ENCODE assay signal across 8 cellular contexts in the genomic region with DNA sequence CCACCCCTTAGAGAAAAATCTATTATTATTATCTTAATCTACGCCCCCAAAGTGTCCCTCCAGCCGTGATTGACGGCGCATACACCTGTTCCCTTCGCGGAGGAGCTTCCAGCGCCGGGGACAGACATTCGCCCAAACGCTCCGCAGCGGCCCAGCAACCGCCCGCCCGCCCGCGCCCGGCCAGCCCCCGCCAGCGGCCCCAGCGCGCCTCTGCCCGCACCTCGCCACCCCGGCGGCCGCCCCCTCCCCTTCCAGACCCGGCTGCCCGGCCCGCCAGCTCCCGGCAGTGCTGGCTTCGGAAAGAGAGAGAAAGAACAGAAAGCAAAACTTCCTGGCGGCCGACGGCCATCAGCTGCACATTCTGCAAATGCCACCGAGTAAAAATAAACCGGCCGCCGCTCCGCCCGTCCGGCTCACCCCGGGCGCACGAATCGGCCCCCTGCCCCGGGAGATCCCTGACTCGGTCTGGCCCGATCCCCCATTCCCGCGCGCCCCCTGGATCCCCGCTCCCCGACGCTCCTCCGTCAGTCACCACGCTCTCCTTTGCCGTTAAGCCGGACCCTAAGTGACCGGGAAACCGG. TPM values are rescaled to one million over a fixed set of nuclear protein-coding genes. Genes with fewer than 3 reads are reported as not detected.
A peak's percentile ranks its signal among the peaks of the same experiment; 100 is the strongest.
DNase-seq lines count a peak whose midpoint lies in the region; ATAC-seq and TF ChIP-seq lines count a peak whose summit lies in the region.

No MANE protein-coding gene starts in this region.

- H3K4me1 Mint-ChIP-seq in activated naive CD4-positive, alpha-beta T cell treated with anti-CD3 and anti-CD28 coated beads, Interleukin-2, amount 10 ng/mL, durations not matched to agents 7 days and 5 days = peaks cover 15% of the 10 kb centered on the region
- H3K4me1 Mint-ChIP-seq in activated naive CD8-positive, alpha-beta T cell treated with anti-CD3 and anti-CD28 coated beads, Interleukin-2, amount 10 ng/mL, durations not matched to agents 7 days and 5 days = peaks cover 10% of the 10 kb centered on the region

- H3K27me3 ChIP-seq in thoracic aorta (replicated peaks; ENCODE audit: insufficient read depth) = no peaks in the 10 kb centered on the region

- H3K27ac ChIP-seq in thoracic aorta = no peak overlapping the region

- no peak for TF ChIP-seq CTCF in thoracic aorta (IDR thresholded peaks at IDR 0.05)

- H3K4me3 ChIP-seq in thoracic aorta = peak overlapping the region; percentile 86

- no peaks in the 10 kb centered on the region for H3K9me3 Mint-ChIP-seq in activated naive CD4-positive, alpha-beta T cell treated with anti-CD3 and anti-CD28 coated beads, Interleukin-2, amount 10 ng/mL, durations not matched to agents 7 days and 5 days
- H3K9me3 Mint-ChIP-seq in activated naive CD8-positive, alpha-beta T cell treated with anti-CD3 and anti-CD28 coated beads, Interleukin-2, amount 10 ng/mL, durations not matched to agents 7 days and 5 days = no peaks in the 10 kb centered on the region

- peak; percentile 39 for DNase-seq in activated naive CD4-positive, alpha-beta T cell treated with anti-CD3 and anti-CD28 coated beads, Interleukin-2, amount 10 ng/mL, durations not matched to agents 7 days and 5 days
- DNase-seq in activated naive CD4-positive, alpha-beta T cell treated with Interleukin-2 at 50 U/mL for 16 hours = no peak
- peak; percentile 47 for DNase-seq in activated naive CD8-positive, alpha-beta T cell treated with anti-CD3 and anti-CD28 coated beads, Interleukin-2, amount 10 ng/mL, durations not matched to agents 7 days and 5 days
- peak; percentile 50 for DNase-seq in kidney tubule cell (ENCODE audit: low spot score)
- no peak for DNase-seq in thoracic aorta (ENCODE audit: low spot score)

- POLR2A ChIA-PET in activated naive CD8-positive, alpha-beta T cell treated with anti-CD3 and anti-CD28 coated beads, Interleukin-2, amount 10 ng/mL, durations not matched to agents 7 days and 5 days (lab: Charles Lee) = no interaction called here

- ATAC-seq in activated naive CD8-positive, alpha-beta T cell treated with anti-CD3 and anti-CD28 coated beads, Interleukin-2, amount 10 ng/mL, durations not matched to agents 7 days and 5 days (ENCODE audit: low read depth) = peak; percentile 27
- ATAC-seq in thoracic aorta (ENCODE audit: insufficient number of reproducible peaks, low FRiP score, low read depth) = no peak
- no peak for ATAC-seq in HG02970 (IDR thresholded peaks at IDR 0.05; ENCODE audit: low FRiP score, unreplicated experiment)
- ATAC-seq in GM21576 (IDR thresholded peaks at IDR 0.05; ENCODE audit: unreplicated experiment) = no peak
- no peak for ATAC-seq in HG02852 (IDR thresholded peaks at IDR 0.05; ENCODE audit: unreplicated experiment)

- peak overlapping the region; percentile 71 for H3K4me3 Mint-ChIP-seq in activated naive CD4-positive, alpha-beta T cell treated with anti-CD3 and anti-CD28 coated beads, Interleukin-2, amount 10 ng/mL, durations not matched to agents 7 days and 5 days
- H3K4me3 Mint-ChIP-seq in activated naive CD8-positive, alpha-beta T cell treated with anti-CD3 and anti-CD28 coated beads, Interleukin-2, amount 10 ng/mL, durations not matched to agents 7 days and 5 days = peak overlapping the region; percentile 85

- H3K36me3 Mint-ChIP-seq in activated naive CD4-positive, alpha-beta T cell treated with anti-CD3 and anti-CD28 coated beads, Interleukin-2, amount 10 ng/mL, durations not matched to agents 7 days and 5 days = no peaks in the 10 kb centered on the region
- no peaks in the 10 kb centered on the region for H3K36me3 Mint-ChIP-seq in activated naive CD8-positive, alpha-beta T cell treated with anti-CD3 and anti-CD28 coated beads, Interleukin-2, amount 10 ng/mL, durations not matched to agents 7 days and 5 days

- no peak overlapping the region for H3K27ac Mint-ChIP-seq in activated naive CD4-positive, alpha-beta T cell treated with anti-CD3 and anti-CD28 coated beads, Interleukin-2, amount 10 ng/mL, durations not matched to agents 7 days and 5 days
- H3K27ac Mint-ChIP-seq in activated naive CD8-positive, alpha-beta T cell treated with anti-CD3 and anti-CD28 coated beads, Interleukin-2, amount 10 ng/mL, durations not matched to agents 7 days and 5 days = peak overlapping the region; percentile 34

- H3K27me3 Mint-ChIP-seq in activated naive CD4-positive, alpha-beta T cell treated with anti-CD3 and anti-CD28 coated beads, Interleukin-2, amount 10 ng/mL, durations not matched to agents 7 days and 5 days = peaks cover 69% of the 10 kb centered on the region
- peaks cover 64% of the 10 kb centered on the region for H3K27me3 Mint-ChIP-seq in activated naive CD8-positive, alpha-beta T cell treated with anti-CD3 and anti-CD28 coated beads, Interleukin-2, amount 10 ng/mL, durations not matched to agents 7 days and 5 days

- CTCF ChIA-PET in activated naive CD4-positive, alpha-beta T cell treated with anti-CD3 and anti-CD28 coated beads, Interleukin-2, amount 10 ng/mL, durations not matched to agents 7 days and 5 days (lab: Charles Lee) = interaction anchor here (1.0 kb wide), 1 partner anchor 98 kb away, joined by 3 read pairs; no protein-coding TSS in a partner anchor

- peaks cover 15 to 31% of the 10 kb centered on the region in 2 donors for H3K4me1 ChIP-seq in thoracic aorta (ENCODE audit: control insufficient read depth in 1 of 2, low read depth in 2 of 2)

- no peaks in the 10 kb centered on the region for H3K36me3 ChIP-seq in thoracic aorta

- H3K9me3 ChIP-seq in thoracic aorta = no peaks in the 10 kb centered on the region

RNA-seq across cellular contexts. Expression of a gene that starts 1.6 kb away (rescaled TPM):
- total RNA-seq in activated naive CD8-positive, alpha-beta T cell treated with anti-CD3 and anti-CD28 coated beads, Interleukin-2, amount 10 ng/mL, durations not matched to agents 7 days and 5 days = 10 to 100 TPM; 11.0 to 11.5 TPM
- 10 to 100 TPM; 20.6 to 27.9 TPM for total RNA-seq in thoracic aorta

Comparison
In these comparisons a context has a peak if more than half of its experiments do, and no peak if none do; other contexts are left out.
1. DNase-seq: peak in activated naive CD4-positive, alpha-beta T cell treated with anti-CD3 and anti-CD28 coated beads, Interleukin-2, amount 10 ng/mL, durations not matched to agents 7 days and 5 days (single experiment), activated naive CD8-positive, alpha-beta T cell treated with anti-CD3 and anti-CD28 coated beads, Interleukin-2, amount 10 ng/mL, durations not matched to agents 7 days and 5 days (single experiment) and kidney tubule cell (single experiment); none in activated naive CD4-positive, alpha-beta T cell treated with Interleukin-2 at 50 U/mL for 16 hours (single experiment) and thoracic aorta (single experiment).